In the genomic region with DNA sequence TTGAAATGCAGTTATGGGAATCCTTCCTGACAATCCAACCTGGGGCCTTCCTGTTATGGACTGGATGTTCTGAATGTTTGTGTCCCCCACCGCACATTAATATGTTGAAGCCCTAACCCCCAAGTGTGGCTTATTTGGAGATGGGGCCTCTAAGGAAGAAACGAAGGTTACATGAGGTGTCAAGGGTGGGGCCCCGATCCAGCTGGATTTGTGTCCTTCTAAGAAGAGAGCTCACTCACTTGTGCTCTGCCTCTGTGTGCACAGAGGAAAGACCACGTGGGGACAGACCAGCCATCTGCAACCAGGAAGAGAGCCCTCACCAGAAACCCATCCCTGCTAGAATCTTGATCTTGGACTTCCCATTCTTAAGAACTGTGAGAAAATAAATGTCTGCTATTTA, we compare ENCODE assay signal across 29 cellular contexts. TPM values are rescaled to one million over a fixed set of nuclear protein-coding genes. Genes with fewer than 3 reads are reported as not detected.
"Had no signal": no experiment of that assay in that cellular context is flagged by ENCODE, and none has a peak within 500 bp of the region (broad histone marks: within the 10 kb centered on the region; RNA-seq: fewer than 3 reads in every experiment).

No MANE protein-coding gene starts in this region.

- H3K4me3 ChIP-seq: stomach, suprapubic skin, testis, thoracic aorta, thyroid gland, tibial artery, tibial nerve, transverse colon, upper lobe of left lung, upper lobe of right lung, uterus, vagina had no signal

- ATAC-seq: stimulated activated effector memory CD8-positive, alpha-beta T cell treated with anti-CD3 and anti-CD28 coated beads, Interleukin-12 subunit alpha, Interleukin-12 subunit beta, amount 100 ng/mL, for 72 hours; stimulated activated memory B cell treated with anti-CD40 and anti-IgM and Interleukin-4, amounts not matched to agents 10 μg/mL and 1 μg/mL and 100 μg/mL, for 72 hours; stimulated activated naive B cell treated with anti-CD40 and anti-IgM and Interleukin-4, amounts not matched to agents 10 μg/mL and 1 μg/mL and 100 μg/mL, for 72 hours; stimulated activated naive CD8-positive, alpha-beta T cell treated with anti-CD3 and anti-CD28 coated beads, Interleukin-15, amount 100 ng/mL, for 72 hours; stimulated activated naive CD8-positive, alpha-beta T cell treated with anti-CD3 and anti-CD28 coated beads, Interleukin-15, Interleukin-2, amounts not matched to agents 100 U/mL and 50 U/mL, for 24 hours; upper lobe of right lung had no signal

- FAIRE-seq: urothelium cell line had no signal

- H3K36me3 ChIP-seq: stomach, suprapubic skin, thoracic aorta, thyroid gland, tibial artery, tibial nerve, transverse colon, upper lobe of left lung, upper lobe of right lung, uterus, vagina had no signal

- H3K4me1 ChIP-seq: testis, uterus, vagina had no signal

- H3K9me3 ChIP-seq: stomach, suprapubic skin, testis, thoracic aorta, thyroid gland, tibial artery, tibial nerve, transverse colon, upper lobe of left lung, upper lobe of right lung, uterus, vagina had no signal

- H3K27ac ChIP-seq: stomach, suprapubic skin, testis, thoracic aorta, thyroid gland, tibial artery, tibial nerve, transverse colon, upper lobe of left lung, upper lobe of right lung, uterus, vagina had no signal

- DNase-seq: stimulated activated CD4-positive, alpha-beta T cell treated with anti-CD3 and anti-CD28 coated beads, Interleukin-2, amount 100 ng/mL, for 48 hours; stimulated activated CD4-positive, alpha-beta T cell treated with anti-CD3 and anti-CD28 coated beads, Interleukin-4, amount 100 ng/mL, for 1 hour; stimulated activated CD4-positive, alpha-beta T cell treated with anti-CD3 and anti-CD28 coated beads, Interleukin-4, amount 100 ng/mL, for 24 hours; stimulated activated CD4-positive, alpha-beta T cell treated with anti-CD3 and anti-CD28 coated beads, Interleukin-4, amount 100 ng/mL, for 4 hours; stimulated activated CD8-positive, alpha-beta memory T cell treated with anti-CD3 and anti-CD28 coated beads, Interleukin-4, amount 100 ng/mL, for 48 hours; stimulated activated naive B cell treated with anti-CD40 and anti-IgM and Interleukin-4, amounts not matched to agents 10 μg/mL and 1 μg/mL and 100 μg/mL, for 72 hours; stimulated activated naive CD4-positive, alpha-beta T cell; stimulated activated naive CD4-positive, alpha-beta T cell treated with Interleukin-2 at 50 U/mL for 16 hours; stimulated activated naive CD8-positive, alpha-beta T cell treated with anti-CD3 and anti-CD28 coated beads, Interleukin-15, amount 100 ng/mL, for 72 hours; stimulated activated naive CD8-positive, alpha-beta T cell treated with anti-CD3 and anti-CD28 coated beads, Interleukin-15, Interleukin-2, amounts not matched to agents 100 U/mL and 50 U/mL, for 24 hours; stomach; substantia nigra; testis; thyroid gland; tibial artery; transverse colon; upper lobe of left lung; upper lobe of right lung; uterus had no signal

- H3K27me3 ChIP-seq: testis, thyroid gland, upper lobe of left lung, upper lobe of right lung, uterus, vagina had no signal

RNA-seq across cellular contexts. Expression of gene MAP3K19, which starts 44.4 kb away (rescaled TPM):
- total RNA-seq: subcutaneous adipose tissue, suprapubic skin, thoracic aorta, tibial nerve, transverse colon, upper lobe of right lung, ureter, urinary bladder, vagina had no signal
- polyA plus RNA-seq: stomach, urinary bladder had no signal
